In genomic region chr1:214281030-214281901, GRCh38 we compare ENCODE assay signal across 8 cellular contexts. TPM values are rescaled to one million over a fixed set of nuclear protein-coding genes. Genes with fewer than 3 reads are reported as not detected.
DNase-seq lines count a peak whose midpoint lies in the region; ATAC-seq lines count a peak whose summit lies in the region.

Gene SMYD2, plus strand, starts transcription at chr1:214281159. Its CDS starts 96 bp downstream, at chr1:214281255.

- peak within 1 kb of the TSS; percentile 97 for H3K18ac ChIP-seq in mesendoderm (ENCODE audit: low read length)

- WGBS in mesendoderm (ENCODE audit: extremely low coverage, insufficient coverage, low lambda C conversion rate), result no CpG with 5 or more reads among the region's 98 CpGs

- peaks cover 5% of the 10 kb centered on the region for H3K79me1 ChIP-seq in mesendoderm (ENCODE audit: low read length)

- DNase-seq in C1 segment of cervical spinal cord (lab: John Stamatoyannopoulos, UW) (peak in 12 of 14 donors; percentile 16 to 81 (median 59)), NCI-H82 (lab: John Stamatoyannopoulos, UW) (peak; percentile 89), mesendoderm (peak; percentile 88)
- peak; percentile 88 for DNase-seq in activated CD8-positive, alpha-beta memory T cell treated with anti-CD3 and anti-CD28 coated beads for 24 hours
- peak; percentile 50 to 57 (median 54) for DNase-seq in effector memory CD4-positive, alpha-beta T cell
- peak; percentile 30 for DNase-seq in stimulated activated CD8-positive, alpha-beta memory T cell treated with anti-CD3 and anti-CD28 coated beads, Interleukin-15, amount 100 ng/mL, for 1 hour (ENCODE audit: low read depth)

- no peaks in the 10 kb centered on the region for H3K9me3 ChIP-seq in effector memory CD4-positive, alpha-beta T cell (ENCODE audit: control insufficient read depth, low read length)

- H3K27me3 ChIP-seq in effector memory CD4-positive, alpha-beta T cell (replicated peaks; ENCODE audit: control insufficient read depth, insufficient read depth, low read length, poor library complexity, severe bottlenecking), result no peaks in the 10 kb centered on the region
- no peaks in the 10 kb centered on the region for H3K27me3 ChIP-seq in mesendoderm (ENCODE audit: insufficient read depth, low read length, poor library complexity)

- peak within 1 kb of the TSS; percentile 71 for H3K27ac ChIP-seq in effector memory CD4-positive, alpha-beta T cell (ENCODE audit: insufficient read depth, low read length, poor library complexity, severe bottlenecking)
- H3K27ac ChIP-seq in mesendoderm (ENCODE audit: low read depth, low read length), result peak within 1 kb of the TSS; percentile 99

- peak within 1 kb of the TSS; percentile 83 for H3K9ac ChIP-seq in mesendoderm (ENCODE audit: low read length)

- no peak within 1 kb of the TSS for H4K8ac ChIP-seq in mesendoderm (ENCODE audit: low read depth, low read length)

- ATAC-seq in GM19043 (IDR thresholded peaks at IDR 0.05; ENCODE audit: low read depth, unreplicated experiment), result peak; percentile 59
- peak; percentile 81 for ATAC-seq in HG03354 (IDR thresholded peaks at IDR 0.05; ENCODE audit: poor library complexity, severe bottlenecking, unreplicated experiment)

- peak within 1 kb of the TSS; percentile 74 for H3K4me3 ChIP-seq in effector memory CD4-positive, alpha-beta T cell (ENCODE audit: insufficient read depth, low read depth, low read length, poor library complexity, severe bottlenecking)
- H3K4me3 ChIP-seq in mesendoderm (ENCODE audit: low read length), result peak within 1 kb of the TSS; percentile 76

- peak within 1 kb of the TSS; percentile 81 for H2BK5ac ChIP-seq in mesendoderm (ENCODE audit: low read length)

- H4K5ac ChIP-seq in mesendoderm (ENCODE audit: low read length), result no peak within 1 kb of the TSS

- H2BK120ac ChIP-seq in mesendoderm (ENCODE audit: low read depth, low read length), result peak within 1 kb of the TSS; percentile 68

- H3K4ac ChIP-seq in mesendoderm (ENCODE audit: low read depth, low read length), result peak within 1 kb of the TSS; percentile 98

- H3K36me3 ChIP-seq in effector memory CD4-positive, alpha-beta T cell (ENCODE audit: control insufficient read depth, insufficient read depth, low read length), result no peaks in the 10 kb centered on the region
- H3K36me3 ChIP-seq in mesendoderm (ENCODE audit: control insufficient read depth, insufficient read depth, low read length), result no peaks in the 10 kb centered on the region

- peaks cover 12% of the 10 kb centered on the region for H3K4me1 ChIP-seq in effector memory CD4-positive, alpha-beta T cell (ENCODE audit: control insufficient read depth, insufficient read depth, low read length, poor library complexity, severe bottlenecking)
- H3K4me1 ChIP-seq in mesendoderm (ENCODE audit: control insufficient read depth, low read depth, low read length), result peaks cover 4% of the 10 kb centered on the region

- H2AK5ac ChIP-seq in mesendoderm (ENCODE audit: low read length), result no peak within 1 kb of the TSS

- peaks cover 3% of the 10 kb centered on the region for H3K79me2 ChIP-seq in mesendoderm (ENCODE audit: control insufficient read depth, insufficient read depth, low read length)

- peak within 1 kb of the TSS; percentile 98 for H3K56ac ChIP-seq in mesendoderm (ENCODE audit: low read length)

- H2BK15ac ChIP-seq in mesendoderm (replicated peaks; ENCODE audit: low read depth), result no peak within 1 kb of the TSS

- peak within 1 kb of the TSS; percentile 7 for H3K23ac ChIP-seq in mesendoderm (ENCODE audit: low read length)

- H3K4me2 ChIP-seq in mesendoderm (ENCODE audit: low read length), result peak within 1 kb of the TSS; percentile 65

RNA-seq across cellular contexts. Expression of gene SMYD2, which starts in this region (rescaled TPM):
- 15.1 TPM for polyA plus RNA-seq in mesendoderm (2013, experiment 1 of 2)
- polyA plus RNA-seq in mesendoderm (2013, experiment 2 of 2), result 16.4 TPM

Comparison
In these comparisons a context has a peak if more than half of its experiments do, and no peak if none do; other contexts are left out.
1. Peak in every context shown above with its lines: DNase-seq, ATAC-seq, H3K4me3 ChIP-seq and H3K27ac ChIP-seq.
2. DNase-seq: peak in every context shown above with its lines; median percentile 89 in NCI-H82; 88 in activated CD8-positive, alpha-beta memory T cell treated with anti-CD3 and anti-CD28 coated beads for 24 hours; 88 in mesendoderm; 59 in C1 segment of cervical spinal cord; 54 in effector memory CD4-positive, alpha-beta T cell; 30 in stimulated activated CD8-positive, alpha-beta memory T cell treated with anti-CD3 and anti-CD28 coated beads, Interleukin-15, amount 100 ng/mL, for 1 hour.